10 cellular contexts compared by ENCODE assay signal in the genomic region with DNA sequence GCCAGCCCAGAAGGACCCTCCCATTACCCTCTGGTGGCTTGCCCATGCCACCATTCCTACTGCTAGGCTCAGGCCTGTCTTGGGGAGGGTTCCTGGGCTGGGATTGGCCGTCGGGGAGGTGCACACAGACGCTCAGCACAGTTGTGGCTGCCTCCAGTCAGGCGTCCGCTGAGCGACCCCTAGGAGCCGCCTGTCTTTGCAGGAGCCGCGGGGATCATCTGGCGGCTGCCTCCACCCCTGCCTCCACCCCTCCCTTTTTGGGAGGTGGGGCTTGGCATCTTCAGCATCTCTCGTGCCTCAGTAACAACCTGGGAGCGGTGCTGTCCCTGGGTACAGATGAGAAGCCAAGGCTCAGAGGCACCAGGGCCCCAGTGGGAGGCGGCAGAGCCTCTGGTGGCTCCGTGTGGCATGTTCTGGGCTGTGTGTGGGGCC. TPM values are rescaled to one million over a fixed set of nuclear protein-coding genes. Genes with fewer than 3 reads are reported as not detected.
A peak's percentile ranks its signal among the peaks of the same experiment; 100 is the strongest.
DNase-seq lines count a peak whose midpoint lies in the region; ATAC-seq, FAIRE-seq and TF ChIP-seq lines count a peak whose summit lies in the region.
"Had no signal": no experiment of that assay in that cellular context is flagged by ENCODE, and none has a peak within 500 bp of the region (broad histone marks: within the 10 kb centered on the region; RNA-seq: fewer than 3 reads in every experiment).

No MANE protein-coding gene starts in this region.

- no peak for TF ChIP-seq EP300 in upper lobe of left lung (IDR thresholded peaks at IDR 0.05)

- no peak for FAIRE-seq in kidney (lab: Jason Lieb, UNC)

- no peaks in the 10 kb centered on the region for H3K27me3 ChIP-seq in upper lobe of left lung

- TF ChIP-seq CTCF in kidney (IDR thresholded peaks at IDR 0.05; ENCODE audit: borderline replicate concordance, extremely low read depth, insufficient read depth) (no peak), upper lobe of left lung (IDR thresholded peaks at IDR 0.05) (peak in 1 of 6 experiments; percentile 9)

- H3K4me3 ChIP-seq in kidney (ENCODE audit: low read length in 2 of 2) = no peak overlapping the region
- peak overlapping the region in 2 of 4 donors; percentile 21 for H3K4me3 ChIP-seq in upper lobe of left lung

- DNase-seq in NCI-H748 (lab: John Stamatoyannopoulos, UW; ENCODE audit: unreplicated experiment) (peak; percentile 29), NCI-H748 treated with DMSO at 0.1 percent for 48 hours (lab: John Stamatoyannopoulos, UW) (no peak), kidney (no peak), upper lobe of left lung (no peak), OCI-M1 (lab: John Stamatoyannopoulos, UW) (no peak), GM19238 (ENCODE audit: insufficient read length, low spot score) (no peak)
- DNase-seq: activated T-cell treated with anti-CD3 and anti-CD28 coated beads, Interleukin-2, amount 50 U/mL, for 1 hour; CD4-positive, CD25-positive, alpha-beta regulatory T cell had no signal

- H3K9ac ChIP-seq in kidney (ENCODE audit: low read length in 2 of 2) = peak overlapping the region in 1 of 2 donors; percentile 19

- 26 to 30% methylated on average over 9 to 10 of the region's 14 CpGs for WGBS in upper lobe of left lung, 2 donors

- no peak for TF ChIP-seq POLR2A in upper lobe of left lung (IDR thresholded peaks at IDR 0.05)

- H3K4me1 ChIP-seq in kidney (ENCODE audit: control insufficient read depth in 1 of 2, insufficient read depth in 1 of 2, low read depth in 1 of 2, low read length in 2 of 2) = peaks cover 41 to 73% of the 10 kb centered on the region in 2 donors
- peaks cover 55 to 81% (median 59%) of the 10 kb centered on the region in 4 donors for H3K4me1 ChIP-seq in upper lobe of left lung

- H3K27ac ChIP-seq in angular gyrus (ENCODE audit: low read depth, low read length) (peak overlapping the region; percentile 62), kidney (ENCODE audit: low read depth in 2 of 2, low read length in 2 of 2) (peak overlapping the region; percentile 63 to 77), upper lobe of left lung (peak overlapping the region; percentile 78 to 91 (median 86))

- ATAC-seq in upper lobe of left lung (ENCODE audit: low FRiP score in 2 of 2) = peak in 1 of 2 donors; percentile 71
- ATAC-seq in GM18519 (IDR thresholded peaks at IDR 0.05; ENCODE audit: low FRiP score, unreplicated experiment) = no peak

- intact Hi-C loops in kidney (cut with DNase I) = no loop called here

- H3K9me3 ChIP-seq in kidney (ENCODE audit: control insufficient read depth in 1 of 2, low read length in 2 of 2) (no peaks in the 10 kb centered on the region), upper lobe of left lung (no peaks in the 10 kb centered on the region)

- H3K36me3 ChIP-seq in kidney (ENCODE audit: control insufficient read depth in 1 of 2, insufficient read depth in 2 of 2, low read length in 2 of 2) (no peaks in the 10 kb centered on the region), upper lobe of left lung (no peaks in the 10 kb centered on the region)

RNA-seq across cellular contexts. Expression of a gene that starts 39.6 kb away (rescaled TPM):
- 49.5 TPM for total RNA-seq in kidney
- 24.0 TPM for polyA plus RNA-seq in kidney (ENCODE audit: insufficient read depth, low read depth, low replicate concordance)
- 10 to 100 TPM; 43.8 to 92.7 (median 74.1) TPM for total RNA-seq in upper lobe of left lung
